In genomic region chrX:129779747-129780146, GRCh38 we compare ENCODE assay signal across 1 cellular context.
TF ChIP-seq lines count a peak whose summit lies in the region.

SASH3 (plus strand) TSS chrX:129779949; CDS start chrX:129780098, 149 bp downstream.

TF ChIP-seq in GM12878, 131 proteins besides CTCF, POLR2A, EP300 and RAD21 (continued from another document):
- TF ChIP-seq RELB (IDR thresholded peaks at IDR 0.05; ENCODE audit: low read depth) (0 out of 2 replicates have a peak, but pooled peaks have one; percentile 28), SMAD5 (IDR thresholded peaks at IDR 0.05; ENCODE audit: low read depth) (peak; percentile 86; the same call in 1 of the 2 replicates), POU2F2 (IDR thresholded peaks at IDR 0.05; ENCODE audit: borderline replicate concordance, low read depth, low read length) (peak; percentile 76; the same call in 2 of the 3 replicates), PKNOX1 (IDR thresholded peaks at IDR 0.05) (peak; percentile 68), MEF2B (IDR thresholded peaks at IDR 0.05; ENCODE audit: partially characterized antibody, poor library complexity, severe bottlenecking) (peak; percentile 91), IKZF1 (conservative IDR thresholded peaks at IDR 0.05) (peak; percentile 83), SPI1 (IDR thresholded peaks at IDR 0.05; ENCODE audit: borderline replicate concordance, insufficient read depth, low read depth, low read length) (peak; percentile 57), CHD1 (IDR thresholded peaks at IDR 0.05; ENCODE audit: low read depth, low read length) (0 out of 2 replicates have a peak, but pooled peaks have one; percentile 32), JUNB (IDR thresholded peaks at IDR 0.05) (no peak), PML (IDR thresholded peaks at IDR 0.05; ENCODE audit: low read length) (no peak), ETV6 (conservative IDR thresholded peaks at IDR 0.05 in 1 of 2, IDR thresholded peaks at IDR 0.05 in 1 of 2; ENCODE audit: borderline replicate concordance in 1 of 2, low read depth in 1 of 2) (peak in 1 of 2 experiments; percentile 68; a peak in 1 of 4 replicates), IKZF2 (IDR thresholded peaks at IDR 0.05) (peak in 1 of 2 experiments; percentile 46; a peak in 1 of 4 replicates), POLR2AphosphoS2 (IDR thresholded peaks at IDR 0.05; ENCODE audit: low read depth, low read length) (peak; percentile 54; the same call in 1 of the 2 replicates), BHLHE40 (IDR thresholded peaks at IDR 0.05; ENCODE audit: borderline replicate concordance in 1 of 2, low read depth in 2 of 2, low read length in 1 of 2) (peak; percentile 82 to 87), FOXM1 (IDR thresholded peaks at IDR 0.05; ENCODE audit: low read depth, low read length) (no peak), MAX (IDR thresholded peaks at IDR 0.05; ENCODE audit: low read depth, low read length) (peak; percentile 87), USF2 (IDR thresholded peaks at IDR 0.05; ENCODE audit: borderline replicate concordance, low read depth, low read length) (peak; percentile 73), NKRF (conservative IDR thresholded peaks at IDR 0.05) (no peak), POLR2AphosphoS5 (IDR thresholded peaks at IDR 0.05; ENCODE audit: low read length) (peak; percentile 91), USF1 (IDR thresholded peaks at IDR 0.05; ENCODE audit: borderline replicate concordance, extremely low read length, insufficient read depth, low read depth, low read length) (peak; percentile 91), EED (IDR thresholded peaks at IDR 0.05; ENCODE audit: low read depth) (peak; percentile 67; the same call in 1 of the 2 replicates), NR2C1 (IDR thresholded peaks at IDR 0.05) (no peak), YY1 (IDR thresholded peaks at IDR 0.05; ENCODE audit: low read depth, low read length) (peak; percentile 78), ZNF274 (IDR thresholded peaks at IDR 0.05; ENCODE audit: insufficient read depth, insufficient read length) (no peak), ZBED1 (IDR thresholded peaks at IDR 0.05; ENCODE audit: borderline replicate concordance) (peak; percentile 53; the same call in 1 of the 2 replicates), GATAD2B (conservative IDR thresholded peaks at IDR 0.05; ENCODE audit: low read depth) (peak; percentile 53; the same call in 1 of the 2 replicates), TAF1 (IDR thresholded peaks at IDR 0.05; ENCODE audit: borderline replicate concordance, low read depth, low read length) (peak; percentile 70; the same call in 1 of the 2 replicates), EGR1 (IDR thresholded peaks at IDR 0.05; ENCODE audit: borderline replicate concordance in 1 of 2, low read depth in 2 of 2, low read length in 2 of 2) (no peak), IRF3 (IDR thresholded peaks at IDR 0.05) (no peak), NR2F1 (conservative IDR thresholded peaks at IDR 0.05) (0 out of 2 replicates have a peak, but pooled peaks have one; percentile 12)
